1 cellular context compared by ENCODE assay signal in genomic region chr2:30165050-30165520, GRCh38.
TF ChIP-seq lines count a peak whose summit lies in the region.

No MANE protein-coding gene starts in this region.

TF ChIP-seq in K562, 482 proteins besides CTCF, POLR2A, EP300 and RAD21 (continued from another document and continues in another):
- TF ChIP-seq PKNOX1 (IDR thresholded peaks at IDR 0.05) (peak; percentile 45), IRF2 (CRISPR knock-in tag; IDR thresholded peaks at IDR 0.05) (no peak), ZSCAN32 (CRISPR knock-in tag; IDR thresholded peaks at IDR 0.05) (no peak), NR4A1 (CRISPR knock-in tag; IDR thresholded peaks at IDR 0.05) (no peak), NR4A1 (tag; IDR thresholded peaks at IDR 0.05) (no peak), IRF1 (CRISPR knock-in tag; IDR thresholded peaks at IDR 0.05; ENCODE audit: borderline replicate concordance) (no peak), MXD1 (CRISPR knock-in tag; IDR thresholded peaks at IDR 0.05; ENCODE audit: borderline replicate concordance, poor library complexity, severe bottlenecking) (no peak), TAF1 (IDR thresholded peaks at IDR 0.05; ENCODE audit: control insufficient read depth, extremely low read depth, insufficient read depth, low read length, severe bottlenecking) (no peak), HMGXB4 (CRISPR knock-in tag; IDR thresholded peaks at IDR 0.05) (no peak), SMARCE1 (IDR thresholded peaks at IDR 0.05) (no peak), ZBTB17 (CRISPR knock-in tag; IDR thresholded peaks at IDR 0.05) (no peak), ZBED1 (IDR thresholded peaks at IDR 0.05) (no peak), ELF1 (tag; IDR thresholded peaks at IDR 0.05) (no peak), ELK3 (CRISPR knock-in tag; IDR thresholded peaks at IDR 0.05) (no peak), ZNF695 (CRISPR knock-in tag; IDR thresholded peaks at IDR 0.05) (no peak), CHD2 (IDR thresholded peaks at IDR 0.05; ENCODE audit: low read depth, low read length) (no peak), ATF7 (IDR thresholded peaks at IDR 0.05) (peak; percentile 68; the same call in 1 of the 2 replicates), MAFG (tag; conservative IDR thresholded peaks at IDR 0.05) (0 out of 2 replicates have a peak, but pooled peaks have one; percentile 23), ZNF146 (CRISPR knock-in tag; IDR thresholded peaks at IDR 0.05; ENCODE audit: unreplicated experiment) (no peak), HNRNPH1 (optimal IDR thresholded peaks at IDR 0.05; ENCODE audit: low read depth, low read length) (no peak), E4F1 (CRISPR knock-in tag; IDR thresholded peaks at IDR 0.05; ENCODE audit: borderline replicate concordance) (no peak), ZNF77 (CRISPR knock-in tag; IDR thresholded peaks at IDR 0.05) (no peak), ARID4B (CRISPR knock-in tag; IDR thresholded peaks at IDR 0.05) (no peak), ZNF140 (CRISPR knock-in tag; IDR thresholded peaks at IDR 0.05) (no peak), SP1 (CRISPR knock-in tag; IDR thresholded peaks at IDR 0.05) (peak; percentile 37; the same call in 1 of the 2 replicates), ARID2 (IDR thresholded peaks at IDR 0.05) (peak; percentile 82), STAG1 (CRISPR knock-in tag; IDR thresholded peaks at IDR 0.05; ENCODE audit: borderline replicate concordance) (peak; percentile 58; the same call in 1 of the 2 replicates), ZNF707 (CRISPR knock-in tag; conservative IDR thresholded peaks at IDR 0.05) (no peak), GTF2A2 (tag; IDR thresholded peaks at IDR 0.05) (no peak), MYNN (IDR thresholded peaks at IDR 0.05) (0 out of 2 replicates have a peak, but pooled peaks have one; percentile 38), MYNN (CRISPR knock-in tag; IDR thresholded peaks at IDR 0.05) (no peak), HMGN3 (IDR thresholded peaks at IDR 0.05; ENCODE audit: borderline replicate concordance, extremely low read depth, insufficient read length, low read depth, low read length) (no peak), BRF2 (IDR thresholded peaks at IDR 0.05; ENCODE audit: borderline replicate concordance, insufficient read depth, insufficient read length) (no peak), ETV1 (tag; conservative IDR thresholded peaks at IDR 0.05; ENCODE audit: low read depth) (no peak), PURB (CRISPR knock-in tag; IDR thresholded peaks at IDR 0.05; ENCODE audit: low read depth) (no peak), CTCFL (IDR thresholded peaks at IDR 0.05; ENCODE audit: borderline replicate concordance, insufficient read depth, low read depth, low read length, poor library complexity, severe bottlenecking) (peak; percentile 34), HNRNPL (IDR thresholded peaks at IDR 0.05; ENCODE audit: low read depth, low read length) (no peak), FOS (IDR thresholded peaks at IDR 0.05; ENCODE audit: extremely low read depth, insufficient read length) (no peak), L3MBTL2 (IDR thresholded peaks at IDR 0.05) (peak; percentile 19; the same call in 1 of the 2 replicates), ZNF354B (CRISPR knock-in tag; IDR thresholded peaks at IDR 0.05) (no peak), FUS (optimal IDR thresholded peaks at IDR 0.05; ENCODE audit: low read depth, low read length) (no peak), FOXJ2 (tag; IDR thresholded peaks at IDR 0.05) (no peak), CC2D1A (IDR thresholded peaks at IDR 0.05) (peak; percentile 83; the same call in 1 of the 2 replicates), RHOXF2B (CRISPR knock-in tag; conservative IDR thresholded peaks at IDR 0.05) (no peak), AFF4 (CRISPR knock-in tag; IDR thresholded peaks at IDR 0.05) (no peak), ZNF586 (CRISPR knock-in tag; conservative IDR thresholded peaks at IDR 0.05) (no peak), ZNF184 (CRISPR knock-in tag; IDR thresholded peaks at IDR 0.05) (no peak), BMI1 (IDR thresholded peaks at IDR 0.05; ENCODE audit: low read length) (no peak), KLF16 (IDR thresholded peaks at IDR 0.05) (peak; percentile 68; the same call in 1 of the 2 replicates), MXI1 (IDR thresholded peaks at IDR 0.05; ENCODE audit: low read depth, low read length) (no peak), HMG20B (CRISPR knock-in tag; IDR thresholded peaks at IDR 0.05) (no peak)
